In genomic region chr1:66231162-66232077, GRCh38 we compare ENCODE assay signal across 14 cellular contexts.
A peak's percentile ranks its signal among the peaks of the same experiment; 100 is the strongest.
DNase-seq lines count a peak whose midpoint lies in the region; ATAC-seq and TF ChIP-seq lines count a peak whose summit lies in the region.
"Had no signal": no experiment of that assay in that cellular context is flagged by ENCODE, and none has a peak within 500 bp of the region (broad histone marks: within the 10 kb centered on the region; RNA-seq: fewer than 3 reads in every experiment).

No MANE protein-coding gene starts in this region.

- BruUV-seq in MCF 10A (replicated peaks; lab: Mats Ljungman, UMichigan), result no TSS peak

- no peak for TF ChIP-seq EP300 in sigmoid colon (IDR thresholded peaks at IDR 0.05)

- WGBS in sigmoid colon, 2 donors, result 87 to 88% methylated on average over 2 of the region's 2 CpGs

- H3K4me2 ChIP-seq in osteoblast (ENCODE audit: insufficient read depth, low read length), result no peak overlapping the region
- H3K4me2 ChIP-seq: PC-9 had no signal

- H3K36me3 Mint-ChIP-seq in activated CD8-positive, alpha-beta T cell treated with anti-CD3 and anti-CD28 coated beads for 36 hours (ENCODE audit: low read depth), result no peaks in the 10 kb centered on the region
- H3K36me3 Mint-ChIP-seq in activated CD8-positive, alpha-beta T cell treated with anti-CD3 and anti-CD28 coated beads, Interleukin-2, amount 10 ng/mL, durations not matched to agents 7 days and 5 days (ENCODE audit: low read depth), result no peaks in the 10 kb centered on the region
- H3K36me3 Mint-ChIP-seq in MCF 10A (ENCODE audit: insufficient read depth, unreplicated experiment), result no peaks in the 10 kb centered on the region

- H3K27ac Mint-ChIP-seq in activated CD8-positive, alpha-beta T cell treated with anti-CD3 and anti-CD28 coated beads for 36 hours, result no peak overlapping the region
- H3K27ac Mint-ChIP-seq in activated CD8-positive, alpha-beta T cell treated with anti-CD3 and anti-CD28 coated beads, Interleukin-2, amount 10 ng/mL, durations not matched to agents 7 days and 5 days, result no peak overlapping the region
- H3K27ac Mint-ChIP-seq in MCF 10A (ENCODE audit: low read depth, unreplicated experiment), result no peak overlapping the region
- H3K27ac Mint-ChIP-seq: activated T-helper 2 cell treated with anti-CD3 and anti-CD28 coated beads, Interferon-gamma antibody, Interleukin-2, Interleukin-4, amounts not matched to agents 10 μg/mL and 5 μg/mL and 100 μg/mL, durations not matched to agents 14 hours and 24 hours and 36 hours had no signal

- H3K9me3 Mint-ChIP-seq in activated CD8-positive, alpha-beta T cell treated with anti-CD3 and anti-CD28 coated beads for 36 hours, result no peaks in the 10 kb centered on the region
- no peaks in the 10 kb centered on the region for H3K9me3 Mint-ChIP-seq in activated CD8-positive, alpha-beta T cell treated with anti-CD3 and anti-CD28 coated beads, Interleukin-2, amount 10 ng/mL, durations not matched to agents 7 days and 5 days (ENCODE audit: insufficient read depth)
- H3K9me3 Mint-ChIP-seq in MCF 10A (ENCODE audit: unreplicated experiment), result no peaks in the 10 kb centered on the region
- H3K9me3 Mint-ChIP-seq: activated T-helper 2 cell treated with anti-CD3 and anti-CD28 coated beads, Interferon-gamma antibody, Interleukin-2, Interleukin-4, amounts not matched to agents 10 μg/mL and 5 μg/mL and 100 μg/mL, durations not matched to agents 14 hours and 24 hours and 36 hours had no signal

- DNase-seq in activated CD8-positive, alpha-beta T cell treated with anti-CD3 and anti-CD28 coated beads for 36 hours, result no peak
- DNase-seq in activated CD8-positive, alpha-beta T cell treated with anti-CD3 and anti-CD28 coated beads, Interleukin-2, amount 10 ng/mL, durations not matched to agents 7 days and 5 days, result no peak
- DNase-seq in LoVo (ENCODE audit: low spot score), result peak; percentile 26
- peak; percentile 50 for DNase-seq in MCF 10A (ENCODE audit: unreplicated experiment)
- DNase-seq in osteoblast (ENCODE audit: insufficient read length, low spot score, missing footprints), result peak; percentile 69
- DNase-seq in sigmoid colon, result no peak
- no peak for DNase-seq in NCI-H226
- DNase-seq: mesenchymal stem cell, NCI-H2029 had no signal

- H4K20me1 ChIP-seq in osteoblast (ENCODE audit: insufficient read depth, low read length), result no peaks in the 10 kb centered on the region

- peaks cover 3% of the 10 kb centered on the region for H3K4me1 Mint-ChIP-seq in activated CD8-positive, alpha-beta T cell treated with anti-CD3 and anti-CD28 coated beads for 36 hours (ENCODE audit: low read depth)
- H3K4me1 Mint-ChIP-seq in activated CD8-positive, alpha-beta T cell treated with anti-CD3 and anti-CD28 coated beads, Interleukin-2, amount 10 ng/mL, durations not matched to agents 7 days and 5 days (ENCODE audit: low read depth), result no peaks in the 10 kb centered on the region
- H3K4me1 Mint-ChIP-seq in MCF 10A (ENCODE audit: insufficient read depth, unreplicated experiment), result peaks cover 6% of the 10 kb centered on the region

- H3K9me3 ChIP-seq in osteoblast (ENCODE audit: low read depth, low read length) (no peaks in the 10 kb centered on the region), sigmoid colon (no peaks in the 10 kb centered on the region)
- H3K9me3 ChIP-seq: HAP-1, suprapubic skin had no signal

- POLR2A ChIA-PET in activated CD8-positive, alpha-beta T cell treated with anti-CD3 and anti-CD28 coated beads for 36 hours (lab: Charles Lee), result no interaction called here
- POLR2A ChIA-PET in activated CD8-positive, alpha-beta T cell treated with anti-CD3 and anti-CD28 coated beads, Interleukin-2, amount 10 ng/mL, durations not matched to agents 7 days and 5 days (lab: Charles Lee), result no interaction called here
- POLR2A ChIA-PET in MCF 10A (lab: Yijun Ruan, JAX), result interaction anchor here (0.7 kb wide), 1 partner anchor 214 kb away, joined by 3 read pairs; no protein-coding TSS in a partner anchor

- CTCF ChIA-PET in activated CD8-positive, alpha-beta T cell treated with anti-CD3 and anti-CD28 coated beads for 36 hours (lab: Charles Lee), result interaction anchor here (0.9 to 6.9 kb wide), 4 partner anchors 11 to 272 kb away, joined by 3 to 47 read pairs (median 5); no protein-coding TSS in a partner anchor
- CTCF ChIA-PET in activated CD8-positive, alpha-beta T cell treated with anti-CD3 and anti-CD28 coated beads, Interleukin-2, amount 10 ng/mL, durations not matched to agents 7 days and 5 days (lab: Charles Lee), result interaction anchor here (0.7 to 2.4 kb wide), 3 partner anchors 11 to 215 kb away, joined by 3 to 16 read pairs (median 4); no protein-coding TSS in a partner anchor
- CTCF ChIA-PET in MCF 10A (lab: Yijun Ruan, JAX), result interaction anchor here (0.6 to 4.2 kb wide), 6 partner anchors 11 to 296 kb away, joined by 3 to 38 read pairs (median 4); no protein-coding TSS in a partner anchor

- H3K27ac ChIP-seq in osteoblast (ENCODE audit: low read depth, low read length), result no peak overlapping the region
- H3K27ac ChIP-seq in sigmoid colon, result no peak overlapping the region
- H3K27ac ChIP-seq: PC-9, suprapubic skin had no signal

- intact Hi-C loops in activated CD8-positive, alpha-beta T cell treated with anti-CD3 and anti-CD28 coated beads for 36 hours (cut with micrococcal nuclease), result no loop called here
- intact Hi-C loops in MCF 10A (cut with micrococcal nuclease) (no loop called here), sigmoid colon (cut with DNase I) (no loop called here)

- H3K4me3 ChIP-seq in osteoblast (ENCODE audit: insufficient read depth, low read length) (no peak overlapping the region), sigmoid colon (no peak overlapping the region)
- H3K4me3 ChIP-seq: HAP-1, PC-9, suprapubic skin had no signal

- no peaks in the 10 kb centered on the region for H3K27me3 ChIP-seq in osteoblast (ENCODE audit: insufficient read depth, low read length)
- H3K27me3 ChIP-seq in sigmoid colon, result no peaks in the 10 kb centered on the region
- H3K27me3 ChIP-seq: suprapubic skin had no signal

- no peak for TF ChIP-seq POLR2A in sigmoid colon (IDR thresholded peaks at IDR 0.05)

- ATAC-seq in activated CD8-positive, alpha-beta T cell treated with anti-CD3 and anti-CD28 coated beads for 36 hours, result peak; percentile 83
- ATAC-seq in activated CD8-positive, alpha-beta T cell treated with anti-CD3 and anti-CD28 coated beads, Interleukin-2, amount 10 ng/mL, durations not matched to agents 7 days and 5 days, result no peak
- no peak for ATAC-seq in GM18520 (IDR thresholded peaks at IDR 0.05; ENCODE audit: unreplicated experiment)

- H3K4me3 Mint-ChIP-seq in activated CD8-positive, alpha-beta T cell treated with anti-CD3 and anti-CD28 coated beads for 36 hours, result no peak overlapping the region
- H3K4me3 Mint-ChIP-seq in activated CD8-positive, alpha-beta T cell treated with anti-CD3 and anti-CD28 coated beads, Interleukin-2, amount 10 ng/mL, durations not matched to agents 7 days and 5 days, result no peak overlapping the region
- no peak overlapping the region for H3K4me3 Mint-ChIP-seq in MCF 10A (ENCODE audit: unreplicated experiment)

- H3K79me2 ChIP-seq in osteoblast (ENCODE audit: insufficient read depth, low read length), result no peaks in the 10 kb centered on the region

- H3K4me1 ChIP-seq in osteoblast (ENCODE audit: insufficient read depth, low read length), result peaks cover 10% of the 10 kb centered on the region
- no peaks in the 10 kb centered on the region for H3K4me1 ChIP-seq in sigmoid colon
- H3K4me1 ChIP-seq: HAP-1, suprapubic skin had no signal

- H3K27me3 Mint-ChIP-seq in activated CD8-positive, alpha-beta T cell treated with anti-CD3 and anti-CD28 coated beads for 36 hours, result peaks cover 3% of the 10 kb centered on the region
- H3K27me3 Mint-ChIP-seq in activated CD8-positive, alpha-beta T cell treated with anti-CD3 and anti-CD28 coated beads, Interleukin-2, amount 10 ng/mL, durations not matched to agents 7 days and 5 days (ENCODE audit: low read depth), result peaks cover 16% of the 10 kb centered on the region
- H3K27me3 Mint-ChIP-seq in MCF 10A (ENCODE audit: insufficient read depth, unreplicated experiment), result peaks cover 17% of the 10 kb centered on the region

- no peak overlapping the region for H2AFZ ChIP-seq in osteoblast (ENCODE audit: low read length)
- H2AFZ ChIP-seq: PC-9 had no signal

- no peak for TF ChIP-seq CTCF in activated CD8-positive, alpha-beta T cell treated with anti-CD3 and anti-CD28 coated beads for 36 hours (IDR thresholded peaks at IDR 0.05)
- TF ChIP-seq CTCF in MCF 10A (IDR thresholded peaks at IDR 0.05; ENCODE audit: unreplicated experiment) (no peak), osteoblast (IDR thresholded peaks at IDR 0.05; ENCODE audit: extremely low read depth, low read depth, low read length) (no peak), sigmoid colon (IDR thresholded peaks at IDR 0.05) (no peak)

- H3K36me3 ChIP-seq in osteoblast (ENCODE audit: insufficient read depth, low read length), result no peaks in the 10 kb centered on the region
- H3K36me3 ChIP-seq in sigmoid colon, result no peaks in the 10 kb centered on the region
- H3K36me3 ChIP-seq: HAP-1, suprapubic skin had no signal

Comparison
In these comparisons a context has a peak if more than half of its experiments do, and no peak if none do; other contexts are left out.
1. DNase-seq: peak in LoVo (single experiment), MCF 10A (single experiment) and osteoblast (single experiment); none in activated CD8-positive, alpha-beta T cell treated with anti-CD3 and anti-CD28 coated beads for 36 hours (single experiment), activated CD8-positive, alpha-beta T cell treated with anti-CD3 and anti-CD28 coated beads, Interleukin-2, amount 10 ng/mL, durations not matched to agents 7 days and 5 days (single experiment), sigmoid colon (single experiment) and NCI-H226 (single experiment).